8 cellular contexts compared by ENCODE assay signal in genomic region chr2:101698419-101699190, GRCh38. TPM values are rescaled to one million over a fixed set of nuclear protein-coding genes. Genes with fewer than 3 reads are reported as not detected.
DNase-seq lines count a peak whose midpoint lies in the region; ATAC-seq and TF ChIP-seq lines count a peak whose summit lies in the region.

No MANE protein-coding gene starts in this region.

- H3K9me3 ChIP-seq in HAP-1 (no peaks in the 10 kb centered on the region), SK-N-SH (no peaks in the 10 kb centered on the region)

- H4K20me1 ChIP-seq in SK-N-SH (ENCODE audit: insufficient read depth) = peaks cover 47% of the 10 kb centered on the region

- H3K4me1 ChIP-seq in HAP-1 (peaks cover 19% of the 10 kb centered on the region), SK-N-SH (ENCODE audit: control insufficient read depth in 1 of 2, insufficient read depth in 2 of 2, low read depth in 1 of 2, low read length in 1 of 2) (peaks cover 12 to 13% of the 10 kb centered on the region in 2 experiments), foreskin keratinocyte (peaks cover 10% of the 10 kb centered on the region)

- H3K27ac ChIP-seq in SK-N-SH (ENCODE audit: low read depth in 2 of 2, low read length in 1 of 2) (peak overlapping the region; percentile 65 to 86), foreskin keratinocyte (peak overlapping the region; percentile 54), skin epidermis (peak overlapping the region in 20 of 21 experiments; percentile 57 to 94 (median 84))

- TF ChIP-seq EP300 in SK-N-SH (IDR thresholded peaks at IDR 0.05; ENCODE audit: borderline replicate concordance in 1 of 2, low read depth in 1 of 2, low read length in 1 of 2) = no peak

- H3K9me2 ChIP-seq in SK-N-SH = no peaks in the 10 kb centered on the region

- H3K9ac ChIP-seq in SK-N-SH = peak overlapping the region; percentile 90

- TF ChIP-seq CTCF in BJ (IDR thresholded peaks at IDR 0.05; ENCODE audit: insufficient read depth, low read depth, low read length) (no peak), SK-N-SH (IDR thresholded peaks at IDR 0.05) (no peak), foreskin keratinocyte (conservative IDR thresholded peaks at IDR 0.05) (no peak)

- POLR2A ChIA-PET in BJ (lab: Charles Lee) = no interaction called here
- POLR2A ChIA-PET in SK-N-SH (lab: Yijun Ruan, JAX) = interaction anchor here (0.5 to 0.7 kb wide), 2 partner anchors 12 to 179 kb away, joined by 3 read pairs; no protein-coding TSS in a partner anchor

- H3K79me2 ChIP-seq in SK-N-SH (ENCODE audit: insufficient read depth) = peaks cover 55% of the 10 kb centered on the region

- CTCF ChIA-PET in BJ (lab: Yijun Ruan, JAX) (interaction anchor here (0.6 to 3.1 kb wide), 6 partner anchors 66 to 539 kb away, joined by 3 to 10 read pairs (median 4); no protein-coding TSS in a partner anchor), SK-N-SH (lab: Yijun Ruan, JAX) (interaction anchor here (0.7 to 3.3 kb wide), 6 partner anchors 26 to 299 kb away, joined by 3 to 23 read pairs (median 4); no protein-coding TSS in a partner anchor)

- no peak for DNase-seq in BJ (ENCODE audit: low read depth)
- DNase-seq in HAP-1 (ENCODE audit: low spot score in 2 of 2) = peak; percentile 44 to 47
- DNase-seq in SK-N-SH = peak; percentile 36
- peak in 1 of 2 donors; percentile 21 for DNase-seq in foreskin keratinocyte
- no peak for DNase-seq in iPS-NIHi7 (ENCODE audit: extremely low spot score)
- DNase-seq in NK-92 (lab: John Stamatoyannopoulos, UW; ENCODE audit: unreplicated experiment) = no peak
- DNase-seq in epidermal melanocyte (ENCODE audit: insufficient read length, low spot score) = no peak

- H2AFZ ChIP-seq in SK-N-SH (ENCODE audit: low read depth) = no peak overlapping the region

- H3F3A ChIP-seq in SK-N-SH (replicated peaks; ENCODE audit: insufficient read depth) = peaks cover 13% of the 10 kb centered on the region

- under 1% methylated on average over 15 of the region's 15 CpGs for WGBS in SK-N-SH (ENCODE audit: low lambda C conversion rate)

- in situ Hi-C loops in HAP-1 (cut with MboI; ENCODE audit: low sequenced_read_pairs) = no loop called here

- ATAC-seq in foreskin keratinocyte = no peak

- H3K27me3 ChIP-seq in BJ (ENCODE audit: control insufficient read depth, insufficient read depth, low read length) (no peaks in the 10 kb centered on the region), HAP-1 (ENCODE audit: low read depth) (no peaks in the 10 kb centered on the region), SK-N-SH (ENCODE audit: insufficient read depth) (no peaks in the 10 kb centered on the region), foreskin keratinocyte (no peaks in the 10 kb centered on the region)

- H3K36me3 ChIP-seq in BJ (ENCODE audit: control insufficient read depth, insufficient read depth, low read length) (no peaks in the 10 kb centered on the region), HAP-1 (replicated peaks) (no peaks in the 10 kb centered on the region; the same call in 1 of the 2 replicates), SK-N-SH (replicated peaks in 1 of 2; ENCODE audit: control insufficient read depth in 1 of 2, insufficient read depth in 2 of 2, low read length in 1 of 2) (peaks cover 3 to 11% of the 10 kb centered on the region in 2 experiments)

- H3K4me3 ChIP-seq in BJ (ENCODE audit: low read depth, low read length) (peak overlapping the region; percentile 68), HAP-1 (peak overlapping the region; percentile 53), SK-N-SH (ENCODE audit: low read depth in 2 of 2, low read length in 1 of 2) (peak overlapping the region; percentile 81 to 89), skin epidermis (peak overlapping the region; percentile 50 to 68 (median 65))

- peak overlapping the region; percentile 85 for H3K4me2 ChIP-seq in SK-N-SH

- TF ChIP-seq RAD21 in SK-N-SH (IDR thresholded peaks at IDR 0.05; ENCODE audit: low read length) = no peak

TF ChIP-seq in SK-N-SH, 30 proteins besides CTCF, POLR2A, EP300 and RAD21:
- 0 out of 2 replicates have a peak, but pooled peaks have one; percentile 23 for TF ChIP-seq MAX (IDR thresholded peaks at IDR 0.05; ENCODE audit: low read depth)
- TF ChIP-seq TEAD4 (IDR thresholded peaks at IDR 0.05; ENCODE audit: borderline replicate concordance, insufficient read depth) = no peak
- TF ChIP-seq YY1 (IDR thresholded peaks at IDR 0.05; ENCODE audit: low read depth) = 0 out of 2 replicates have a peak, but pooled peaks have one; percentile 13
- peak; percentile 65; the same call in 1 of the 2 replicates for TF ChIP-seq MXI1 (IDR thresholded peaks at IDR 0.05; ENCODE audit: low read depth, low read length)

RNA-seq across cellular contexts. Expression of gene MAP4K4, which starts 1.1 kb away (rescaled TPM):
- polyA plus RNA-seq in BJ (2011; rRNA removed) (53.5 and 73.4 TPM in 2 replicates), SK-N-SH (2012; rRNA removed) (68.5 and 72.9 TPM in 2 replicates), foreskin keratinocyte (40.3 and 41.7 TPM in 2 replicates)
- polyA minus RNA-seq in BJ (2011; rRNA and poly(A)+ RNA removed) = 106 and 114 TPM in 2 replicates
- 72.8 and 73.6 TPM in 2 replicates for polyA plus RNA-seq in SK-N-SH (2012; cell fraction: cytosol; rRNA removed)
- 94.7 and 115 TPM in 2 replicates for polyA plus RNA-seq in SK-N-SH (2012; cell fraction: nucleus; rRNA removed)
- total RNA-seq in foreskin keratinocyte = 99.2 and 107 TPM in 2 replicates

Comparison
In these comparisons a context has a peak if more than half of its experiments do, and no peak if none do; other contexts are left out.
1. DNase-seq: peak in HAP-1 (2 of 2) and SK-N-SH (single experiment); none in BJ (single experiment), iPS-NIHi7 (single experiment), NK-92 (single experiment) and epidermal melanocyte (single experiment).
2. Peak in every context shown above with its lines, with median percentiles within 50 percentile points of each other: H3K4me3 ChIP-seq and H3K27ac ChIP-seq.